17 cellular contexts compared by ENCODE assay signal in genomic region chr2:190199109-190199508, GRCh38.
DNase-seq lines count a peak whose midpoint lies in the region; ATAC-seq, FAIRE-seq and TF ChIP-seq lines count a peak whose summit lies in the region.
"Had no signal": no experiment of that assay in that cellular context is flagged by ENCODE, and none has a peak within 500 bp of the region (broad histone marks: within the 10 kb centered on the region; RNA-seq: fewer than 3 reads in every experiment).

No MANE protein-coding gene starts in this region.

- intact Hi-C loops in heart left ventricle (cut with DNase I), result no loop called here
- intact Hi-C loops in left ventricle myocardium superior (cut with micrococcal nuclease), result no loop called here
- intact Hi-C loops in pancreas (cut with DNase I), result no loop called here

- H3K27ac ChIP-seq in heart left ventricle, result no peak overlapping the region
- no peak overlapping the region for H3K27ac ChIP-seq in right atrium auricular region
- H3K27ac ChIP-seq in pancreas, result no peak overlapping the region
- H3K27ac ChIP-seq: GM23248 had no signal

- peaks cover 0 to 18% (median 2%) of the 10 kb centered on the region in 12 donors for H3K4me1 ChIP-seq in heart left ventricle
- peaks cover 0 to 15% of the 10 kb centered on the region in 2 donors for H3K4me1 ChIP-seq in right atrium auricular region
- peaks cover 0 to 6% (median 0%) of the 10 kb centered on the region in 3 donors for H3K4me1 ChIP-seq in pancreas

- peak; percentile 5 for FAIRE-seq in pancreas (lab: Jason Lieb, UNC)
- FAIRE-seq: GM12892, H1 had no signal

- H3K27me3 ChIP-seq in heart left ventricle, result no peaks in the 10 kb centered on the region
- H3K27me3 ChIP-seq in right atrium auricular region, result no peaks in the 10 kb centered on the region
- H3K27me3 ChIP-seq in pancreas, result no peaks in the 10 kb centered on the region

- TF ChIP-seq POLR2A in heart left ventricle (IDR thresholded peaks at IDR 0.05) (no peak), GM18505 (IDR thresholded peaks at IDR 0.05; ENCODE audit: borderline replicate concordance, extremely low read depth, insufficient read depth, insufficient read length) (no peak)

- DNase-seq in heart left ventricle (no peak), right atrium auricular region (ENCODE audit: low spot score) (no peak), left ventricle myocardium superior (no peak), pancreas (no peak), NCI-H1092 treated with DMSO at 0.1 percent for 48 hours (lab: John Stamatoyannopoulos, UW) (no peak)
- DNase-seq: C1 segment of cervical spinal cord; Calu3; CD4-positive, alpha-beta memory T cell; COR-L47; DMS79 treated with DMSO at 0.1 percent for 48 hours; GF-D8; GM23248; H7; HCEC 1CT had no signal

- WGBS in heart left ventricle, 4 donors, result 32 to 52% (median 48%) methylated on average over 2 of the region's 2 CpGs
- WGBS in pancreas, 2 donors, result 44 to 69% methylated on average over 2 of the region's 2 CpGs

- H3K9me3 ChIP-seq in heart left ventricle (no peaks in the 10 kb centered on the region), right atrium auricular region (no peaks in the 10 kb centered on the region), pancreas (no peaks in the 10 kb centered on the region)

- H3K4me3 ChIP-seq in heart left ventricle (no peak overlapping the region), right atrium auricular region (no peak overlapping the region), pancreas (no peak overlapping the region)
- H3K4me3 ChIP-seq: GM23248 had no signal

- peaks cover 0 to 40% (median 15%) of the 10 kb centered on the region in 9 donors for H3K36me3 ChIP-seq in heart left ventricle
- H3K36me3 ChIP-seq in right atrium auricular region, result no peaks in the 10 kb centered on the region
- H3K36me3 ChIP-seq in pancreas, result peaks cover 0 to 3% (median 0%) of the 10 kb centered on the region in 3 donors

- TF ChIP-seq CTCF in heart left ventricle (IDR thresholded peaks at IDR 0.05), result no peak
- TF ChIP-seq CTCF in right atrium auricular region (IDR thresholded peaks at IDR 0.05), result no peak
- no peak for TF ChIP-seq CTCF in pancreas (IDR thresholded peaks at IDR 0.05)

- peak in 3 of 4 donors; percentile 58 to 67 (median 65) for ATAC-seq in heart left ventricle
- peak; percentile 81 for ATAC-seq in left ventricle myocardium superior
- no peak for ATAC-seq in pancreas
- ATAC-seq in GM18505 (IDR thresholded peaks at IDR 0.05; ENCODE audit: unreplicated experiment), result no peak

Comparison
In these comparisons a context has a peak if more than half of its experiments do, and no peak if none do; other contexts are left out.
1. ATAC-seq: peak in heart left ventricle (3 of 4) and left ventricle myocardium superior (single experiment); none in pancreas (0 of 4) and GM18505 (single experiment).